ENCODE assay signal across 1 cellular context in the genomic region with DNA sequence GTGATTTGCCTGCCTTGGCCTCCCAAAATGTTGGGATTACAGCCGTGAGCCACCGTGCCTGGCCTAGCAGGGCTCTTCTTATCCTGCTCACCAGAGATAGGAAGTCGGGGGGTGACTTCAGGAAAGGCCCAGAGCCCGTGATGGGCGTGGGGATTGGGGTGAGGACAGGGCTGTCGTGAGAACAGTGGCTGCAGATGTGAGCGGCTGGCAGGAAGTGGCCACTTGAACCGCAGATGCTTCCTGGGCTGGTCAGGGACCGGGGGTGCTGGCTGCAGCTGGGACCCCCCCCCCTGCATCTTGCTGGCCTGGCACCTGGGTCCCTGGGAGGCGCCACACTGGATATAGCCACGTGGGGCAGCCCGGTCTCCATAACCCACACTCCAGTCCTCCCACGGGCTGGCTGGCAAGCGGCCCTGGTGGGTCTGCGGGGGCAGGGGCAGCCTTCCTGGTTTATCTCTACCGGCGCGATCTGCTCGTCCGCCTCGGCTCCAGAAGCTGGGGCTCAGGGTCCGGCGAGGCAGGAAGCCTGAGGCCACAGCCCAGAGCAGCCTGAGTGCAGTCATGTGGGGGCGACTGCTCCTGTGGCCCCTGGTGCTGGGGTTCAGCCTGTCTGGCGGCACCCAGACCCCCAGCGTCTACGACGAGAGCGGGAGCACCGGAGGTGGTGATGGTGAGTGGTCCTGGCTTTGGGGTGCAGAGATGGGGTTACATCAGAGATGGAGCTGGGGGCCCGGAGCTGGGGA.
A peak's percentile ranks its signal among the peaks of the same experiment; 100 is the strongest.
TF ChIP-seq lines count a peak whose summit lies in the region.

F2RL3 (plus strand) TSS at position 371 of the 743 bp plus-strand sequence; CDS start at position 562, 191 bp downstream.

TF ChIP-seq in endothelial cell of umbilical vein, 7 proteins besides CTCF, POLR2A, EP300 and RAD21 (continued from another document):
- TF ChIP-seq MAX (IDR thresholded peaks at IDR 0.05; ENCODE audit: insufficient read depth, insufficient read length) (peak; percentile 58), GATA2 (IDR thresholded peaks at IDR 0.05; ENCODE audit: insufficient read depth, insufficient read length, low read depth, low read length) (peak; percentile 17), FOS (IDR thresholded peaks at IDR 0.05; ENCODE audit: borderline replicate concordance, insufficient read depth, low read length) (peak; percentile 11)
TF ChIP-seq in endothelial cell of umbilical vein: peak in this region for 4.
